In the genomic region with DNA sequence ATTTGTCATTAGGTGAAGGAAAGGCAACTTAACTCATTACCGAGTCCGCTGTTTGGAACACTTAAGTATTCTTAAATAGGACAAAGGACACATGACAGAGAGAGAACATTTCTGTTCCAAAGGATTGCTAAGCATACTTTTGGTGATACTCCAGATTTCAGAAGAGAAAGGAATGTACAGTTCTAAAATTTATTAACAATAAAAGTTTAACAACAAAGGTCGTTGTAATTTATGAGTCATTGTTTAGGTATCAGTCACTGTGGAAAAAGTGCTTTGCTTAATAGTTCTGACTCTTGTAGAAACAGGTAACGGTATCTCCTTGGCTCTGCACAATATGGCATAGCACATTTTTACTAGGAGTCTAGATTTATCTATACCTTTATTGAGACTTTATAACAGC, we compare ENCODE assay signal across 18 cellular contexts. TPM values are rescaled to one million over a fixed set of nuclear protein-coding genes. Genes with fewer than 3 reads are reported as not detected.
A peak's percentile ranks its signal among the peaks of the same experiment; 100 is the strongest.
DNase-seq lines count a peak whose midpoint lies in the region; ATAC-seq and TF ChIP-seq lines count a peak whose summit lies in the region.
"Had no signal": no experiment of that assay in that cellular context is flagged by ENCODE, and none has a peak within 500 bp of the region (broad histone marks: within the 10 kb centered on the region; RNA-seq: fewer than 3 reads in every experiment).

No MANE protein-coding gene starts in this region.

- ATAC-seq in left lung = peak; percentile 53
- ATAC-seq in GM21786 (IDR thresholded peaks at IDR 0.05; ENCODE audit: unreplicated experiment) = no peak
- no peak for ATAC-seq in HG03442 (IDR thresholded peaks at IDR 0.05; ENCODE audit: unreplicated experiment)
- ATAC-seq: activated CD4-positive, alpha-beta T cell treated with anti-CD3 and anti-CD28 coated beads for 36 hours; activated CD8-positive, alpha-beta memory T cell treated with anti-CD3 and anti-CD28 coated beads, Interleukin-2, amount 10 ng/mL, durations not matched to agents 7 days and 5 days; activated naive CD8-positive, alpha-beta T cell treated with anti-CD3 and anti-CD28 coated beads, Interleukin-2, amount 50 U/mL, for 24 hours; left colon; stimulated activated naive CD8-positive, alpha-beta T cell treated with anti-CD3 and anti-CD28 coated beads, Interleukin-15, amount 100 ng/mL, for 72 hours had no signal

- DNase-seq in Caki2 (ENCODE audit: low read depth) = peak; percentile 46
- peak; percentile 73 for DNase-seq in M059J (ENCODE audit: low read depth)
- DNase-seq in choroid plexus epithelial cell (ENCODE audit: low read depth) = peak; percentile 61
- no peak for DNase-seq in left lung
- DNase-seq in mesothelial cell of epicardium (ENCODE audit: low spot score in 2 of 2, unreplicated experiment in 2 of 2) = no peak
- DNase-seq in stimulated activated CD4-positive, alpha-beta T cell treated with anti-CD3 and anti-CD28 coated beads, Interleukin-12 subunit alpha, Interleukin-12 subunit beta, amount 100 ng/mL, for 4 hours = no peak
- DNase-seq: activated CD4-positive, alpha-beta T cell treated with anti-CD3 and anti-CD28 coated beads for 36 hours; activated CD8-positive, alpha-beta memory T cell treated with anti-CD3 and anti-CD28 coated beads, Interleukin-2, amount 10 ng/mL, durations not matched to agents 7 days and 5 days; activated naive CD8-positive, alpha-beta T cell treated with anti-CD3 and anti-CD28 coated beads, Interleukin-2, amount 50 U/mL, for 24 hours; central memory CD4-positive, alpha-beta T cell; left colon; NCI-H69; OCI-M1; stimulated activated naive CD8-positive, alpha-beta T cell treated with anti-CD3 and anti-CD28 coated beads, Interleukin-15, amount 100 ng/mL, for 72 hours had no signal

- H3K4me1 Mint-ChIP-seq in mesothelial cell of epicardium = peaks cover 5% of the 10 kb centered on the region
- H3K4me1 Mint-ChIP-seq: activated CD8-positive, alpha-beta memory T cell treated with anti-CD3 and anti-CD28 coated beads, Interleukin-2, amount 10 ng/mL, durations not matched to agents 7 days and 5 days; stimulated activated naive CD8-positive, alpha-beta T cell treated with anti-CD3 and anti-CD28 coated beads, Interleukin-15, amount 100 ng/mL, for 72 hours had no signal

- in situ Hi-C loops in Caki2 (cut with HindIII; ENCODE audit: low pct_unique_long_range_greater_than_20kb, low sequenced_read_pairs) = no loop called here

- no peaks in the 10 kb centered on the region for H3K4me1 ChIP-seq in left lung
- H3K4me1 ChIP-seq: right atrium auricular region had no signal

- H3K4me3 ChIP-seq in choroid plexus epithelial cell (ENCODE audit: low read depth, low read length) (no peak overlapping the region), left lung (no peak overlapping the region)
- H3K4me3 ChIP-seq: right atrium auricular region had no signal

- TF ChIP-seq CTCF in choroid plexus epithelial cell (conservative IDR thresholded peaks at IDR 0.05; ENCODE audit: low read depth, low read length) (no peak), left lung (IDR thresholded peaks at IDR 0.05) (no peak), mesothelial cell of epicardium (IDR thresholded peaks at IDR 0.05; ENCODE audit: unreplicated experiment) (no peak)

- H3K27me3 Mint-ChIP-seq in mesothelial cell of epicardium (ENCODE audit: low read depth) = no peaks in the 10 kb centered on the region

- peaks cover 23% of the 10 kb centered on the region for H3K9me3 Mint-ChIP-seq in mesothelial cell of epicardium
- H3K9me3 Mint-ChIP-seq: activated T-helper 2 cell treated with anti-CD3 and anti-CD28 coated beads, Interferon-gamma antibody, Interleukin-2, Interleukin-4, amounts not matched to agents 10 μg/mL and 5 μg/mL and 100 μg/mL, durations not matched to agents 14 hours and 24 hours and 36 hours had no signal

- intact Hi-C loops in left lung (cut with DNase I) = no loop called here

- H3K27me3 ChIP-seq in left lung = no peaks in the 10 kb centered on the region
- H3K27me3 ChIP-seq: right atrium auricular region had no signal

- no peaks in the 10 kb centered on the region for H3K9me3 ChIP-seq in left lung
- H3K9me3 ChIP-seq: right atrium auricular region had no signal

- no peak overlapping the region for H3K27ac ChIP-seq in left lung

- no peaks in the 10 kb centered on the region for H3K36me3 ChIP-seq in left lung
- H3K36me3 ChIP-seq: right atrium auricular region had no signal

- no peaks in the 10 kb centered on the region for H3K36me3 Mint-ChIP-seq in mesothelial cell of epicardium
- H3K36me3 Mint-ChIP-seq: activated CD8-positive, alpha-beta memory T cell treated with anti-CD3 and anti-CD28 coated beads, Interleukin-2, amount 10 ng/mL, durations not matched to agents 7 days and 5 days had no signal

- H3K27ac Mint-ChIP-seq in mesothelial cell of epicardium = no peak overlapping the region
- H3K27ac Mint-ChIP-seq: activated CD4-positive, alpha-beta T cell treated with anti-CD3 and anti-CD28 coated beads for 36 hours; activated CD8-positive, alpha-beta memory T cell treated with anti-CD3 and anti-CD28 coated beads, Interleukin-2, amount 10 ng/mL, durations not matched to agents 7 days and 5 days; activated naive CD8-positive, alpha-beta T cell treated with anti-CD3 and anti-CD28 coated beads, Interleukin-2, amount 50 U/mL, for 24 hours; activated T-helper 2 cell treated with anti-CD3 and anti-CD28 coated beads, Interferon-gamma antibody, Interleukin-2, Interleukin-4, amounts not matched to agents 10 μg/mL and 5 μg/mL and 100 μg/mL, durations not matched to agents 14 hours and 24 hours and 36 hours; stimulated activated naive CD8-positive, alpha-beta T cell treated with anti-CD3 and anti-CD28 coated beads, Interleukin-15, amount 100 ng/mL, for 72 hours had no signal

- no peak overlapping the region for H3K4me3 Mint-ChIP-seq in mesothelial cell of epicardium
- H3K4me3 Mint-ChIP-seq: activated CD4-positive, alpha-beta T cell treated with anti-CD3 and anti-CD28 coated beads for 36 hours; activated CD8-positive, alpha-beta memory T cell treated with anti-CD3 and anti-CD28 coated beads, Interleukin-2, amount 10 ng/mL, durations not matched to agents 7 days and 5 days; activated naive CD8-positive, alpha-beta T cell treated with anti-CD3 and anti-CD28 coated beads, Interleukin-2, amount 50 U/mL, for 24 hours; stimulated activated naive CD8-positive, alpha-beta T cell treated with anti-CD3 and anti-CD28 coated beads, Interleukin-15, amount 100 ng/mL, for 72 hours had no signal

RNA-seq across cellular contexts. Expression of a gene that starts 36.3 kb away (rescaled TPM):
- total RNA-seq in Caki2 (2014; rRNA removed; shearing (Covaris generic); ENCODE audit: low replicate concordance) = 67.6 and 91.3 TPM in 2 replicates
- 244 and 360 TPM in 2 replicates for total RNA-seq in M059J (2014; rRNA removed; shearing (Covaris generic))
- total RNA-seq in left lung (100 to 1,000 TPM; 237 to 427 TPM), mesothelial cell of epicardium (76.1 to 94.3 TPM (median 89.0 TPM) in 3 replicates)

Comparison
In these comparisons a context has a peak if more than half of its experiments do, and no peak if none do; other contexts are left out.
1. DNase-seq: peak in Caki2 (single experiment), M059J (single experiment) and choroid plexus epithelial cell (single experiment); none in left lung (0 of 2), mesothelial cell of epicardium (0 of 2) and stimulated activated CD4-positive, alpha-beta T cell treated with anti-CD3 and anti-CD28 coated beads, Interleukin-12 subunit alpha, Interleukin-12 subunit beta, amount 100 ng/mL, for 4 hours (single experiment).